Comparison of ENCODE assay signal across 8 cellular contexts in the genomic region with DNA sequence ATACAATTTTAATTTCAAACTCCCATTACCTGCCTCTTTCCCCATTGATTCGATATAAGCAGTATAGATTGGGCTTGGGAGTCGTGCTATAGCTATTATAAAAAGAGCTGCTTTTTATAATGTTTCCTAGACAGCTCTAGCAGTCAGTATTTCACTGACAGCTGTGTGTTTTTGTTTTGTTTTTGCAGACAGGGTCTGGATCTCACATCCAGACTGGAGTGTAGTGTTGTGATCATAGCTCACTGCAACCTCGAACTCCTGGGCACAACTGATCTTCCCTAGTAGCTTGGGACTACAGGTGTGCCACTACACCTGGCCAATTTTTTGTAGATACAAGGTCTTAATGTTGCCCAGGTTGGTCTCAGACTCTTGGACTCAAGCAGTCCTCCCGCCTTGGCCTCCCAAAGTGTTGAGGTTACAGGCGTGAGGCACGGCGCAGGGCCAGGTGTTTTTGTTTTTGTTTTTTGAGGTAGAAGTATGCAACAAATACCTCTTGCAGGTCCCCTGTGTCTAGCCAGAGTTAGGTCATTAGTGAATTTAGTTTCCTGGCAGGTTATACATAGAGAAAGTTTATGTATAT. TPM values are rescaled to one million over a fixed set of nuclear protein-coding genes. Genes with fewer than 3 reads are reported as not detected.
DNase-seq lines count a peak whose midpoint lies in the region; ATAC-seq, FAIRE-seq and TF ChIP-seq lines count a peak whose summit lies in the region.

No MANE protein-coding gene starts in this region.

- 39% methylated on average over 7 of the region's 7 CpGs for WGBS in suprapubic skin

- peaks cover 24% of the 10 kb centered on the region for H3K4me1 Mint-ChIP-seq in activated T-helper 2 cell treated with anti-CD3 and anti-CD28 coated beads, Interferon-gamma antibody, Interleukin-2, Interleukin-4, amounts not matched to agents 10 μg/mL and 5 μg/mL and 100 μg/mL, durations not matched to agents 14 hours and 24 hours and 36 hours (ENCODE audit: low read depth)

- TF ChIP-seq CTCF in keratinocyte (optimal IDR thresholded peaks at IDR 0.05 in 1 of 3, IDR thresholded peaks at IDR 0.05 in 1 of 3, conservative IDR thresholded peaks at IDR 0.05 in 1 of 3; ENCODE audit: extremely low read depth in 1 of 3, insufficient read depth in 2 of 3, low read length in 3 of 3) (no peak), suprapubic skin (IDR thresholded peaks at IDR 0.05) (no peak)

- no peak for TF ChIP-seq POLR2A in suprapubic skin (IDR thresholded peaks at IDR 0.05)

- H3K27me3 ChIP-seq in keratinocyte (ENCODE audit: control insufficient read depth, extremely low read depth, insufficient read depth, low read length) (no peaks in the 10 kb centered on the region), suprapubic skin (no peaks in the 10 kb centered on the region)

- no peaks in the 10 kb centered on the region for H3K9me3 Mint-ChIP-seq in activated T-helper 2 cell treated with anti-CD3 and anti-CD28 coated beads, Interferon-gamma antibody, Interleukin-2, Interleukin-4, amounts not matched to agents 10 μg/mL and 5 μg/mL and 100 μg/mL, durations not matched to agents 14 hours and 24 hours and 36 hours

- H3K27me3 Mint-ChIP-seq in activated T-helper 2 cell treated with anti-CD3 and anti-CD28 coated beads, Interferon-gamma antibody, Interleukin-2, Interleukin-4, amounts not matched to agents 10 μg/mL and 5 μg/mL and 100 μg/mL, durations not matched to agents 14 hours and 24 hours and 36 hours (ENCODE audit: low read depth): no peaks in the 10 kb centered on the region

- peak overlapping the region; percentile 98 for H3K27ac Mint-ChIP-seq in activated T-helper 2 cell treated with anti-CD3 and anti-CD28 coated beads, Interferon-gamma antibody, Interleukin-2, Interleukin-4, amounts not matched to agents 10 μg/mL and 5 μg/mL and 100 μg/mL, durations not matched to agents 14 hours and 24 hours and 36 hours

- intact Hi-C loops in activated T-helper 2 cell treated with anti-CD3 and anti-CD28 coated beads, Interferon-gamma antibody, Interleukin-2, Interleukin-4, amounts not matched to agents 10 μg/mL and 5 μg/mL and 100 μg/mL, durations not matched to agents 14 hours and 24 hours and 36 hours (cut with micrococcal nuclease): loop anchor here (5.0 to 10.0 kb wide), 5 partner anchors 33 to 781 kb away; a partner anchor contains a TSS

- H3K9ac ChIP-seq in keratinocyte (ENCODE audit: control insufficient read depth, extremely low read depth, insufficient read depth, low read length): peak overlapping the region; percentile 97

- peak overlapping the region; percentile 97 for H3K4me3 Mint-ChIP-seq in activated T-helper 2 cell treated with anti-CD3 and anti-CD28 coated beads, Interferon-gamma antibody, Interleukin-2, Interleukin-4, amounts not matched to agents 10 μg/mL and 5 μg/mL and 100 μg/mL, durations not matched to agents 14 hours and 24 hours and 36 hours (ENCODE audit: low read depth)

- peak overlapping the region; percentile 92 for H3K4me2 ChIP-seq in keratinocyte (ENCODE audit: control insufficient read depth, extremely low read depth, insufficient read depth, low read depth, low read length)

- dilution Hi-C loops in keratinocyte (cut with MboI; ENCODE audit: extremely low pct_ligation_motif_present, low sequenced_read_pairs): no loop called here

- H3K9me3 ChIP-seq in keratinocyte (ENCODE audit: control insufficient read depth, low read depth, low read length) (no peaks in the 10 kb centered on the region), suprapubic skin (no peaks in the 10 kb centered on the region)

- peaks cover 17% of the 10 kb centered on the region for H3K4me1 ChIP-seq in keratinocyte (ENCODE audit: control insufficient read depth, extremely low read depth, insufficient read depth, low read length)
- peaks cover 23% of the 10 kb centered on the region for H3K4me1 ChIP-seq in suprapubic skin

- no peak for ATAC-seq in GM21825 (IDR thresholded peaks at IDR 0.05; ENCODE audit: unreplicated experiment)

- no peak for TF ChIP-seq EP300 in suprapubic skin (IDR thresholded peaks at IDR 0.05)

- peaks cover 11% of the 10 kb centered on the region for H4K20me1 ChIP-seq in keratinocyte (ENCODE audit: control insufficient read depth, extremely low read depth, insufficient read depth, low read length)

- peak overlapping the region; percentile 63 for H3K27ac ChIP-seq in keratinocyte (ENCODE audit: control insufficient read depth, insufficient read depth, low read length)
- peak overlapping the region; percentile 89 for H3K27ac ChIP-seq in suprapubic skin

- peak; percentile 52 for DNase-seq in activated CD8-positive, alpha-beta memory T cell treated with anti-CD3 and anti-CD28 coated beads for 24 hours
- no peak for DNase-seq in activated CD8-positive, alpha-beta memory T cell treated with anti-CD3 and anti-CD28 coated beads, Interleukin-2, amount 50 U/mL, for 4 hours
- peak; percentile 9 for DNase-seq in activated T-helper 2 cell treated with anti-CD3 and anti-CD28 coated beads, Interferon-gamma antibody, Interleukin-2, Interleukin-4, amounts not matched to agents 10 μg/mL and 5 μg/mL and 100 μg/mL, durations not matched to agents 14 hours and 24 hours and 36 hours (ENCODE audit: low spot score)
- DNase-seq in keratinocyte (ENCODE audit: low read depth, low spot score) (no peak), suprapubic skin (ENCODE audit: low spot score in 2 of 2) (no peak), iPS-NIHi11 (ENCODE audit: low spot score) (no peak), SIG-M5 (lab: John Stamatoyannopoulos, UW) (no peak)

- no peak for FAIRE-seq in keratinocyte (lab: Jason Lieb, UNC)

- peak overlapping the region; percentile 66 to 98 (median 79) for H3K4me3 ChIP-seq in keratinocyte (ENCODE audit: control insufficient read depth in 2 of 3, extremely low read depth in 1 of 3, insufficient read depth in 2 of 3, low read depth in 1 of 3, low read length in 3 of 3)
- peak overlapping the region; percentile 95 for H3K4me3 ChIP-seq in suprapubic skin

- H3K36me3 ChIP-seq in keratinocyte (ENCODE audit: control insufficient read depth in 2 of 2, extremely low read depth in 1 of 2, insufficient read depth in 2 of 2, low read length in 2 of 2): peaks cover 0 to 6% of the 10 kb centered on the region in 2 experiments
- H3K36me3 ChIP-seq in suprapubic skin: no peaks in the 10 kb centered on the region

- peaks cover 58% of the 10 kb centered on the region for H3K79me2 ChIP-seq in keratinocyte (ENCODE audit: control insufficient read depth, insufficient read depth, low read length)

- H2AFZ ChIP-seq in keratinocyte (ENCODE audit: control insufficient read depth, low read length): no peak overlapping the region

- H3K9me1 ChIP-seq in keratinocyte (ENCODE audit: control insufficient read depth, extremely low read depth, insufficient read depth, low read length): no peaks in the 10 kb centered on the region

- peaks cover 22% of the 10 kb centered on the region for H3K36me3 Mint-ChIP-seq in activated T-helper 2 cell treated with anti-CD3 and anti-CD28 coated beads, Interferon-gamma antibody, Interleukin-2, Interleukin-4, amounts not matched to agents 10 μg/mL and 5 μg/mL and 100 μg/mL, durations not matched to agents 14 hours and 24 hours and 36 hours (ENCODE audit: low read depth)

RNA-seq across cellular contexts. Expression of a gene that starts 1.7 kb away (rescaled TPM):
- total RNA-seq in activated T-helper 2 cell treated with anti-CD3 and anti-CD28 coated beads, Interferon-gamma antibody, Interleukin-2, Interleukin-4, amounts not matched to agents 10 μg/mL and 5 μg/mL and 100 μg/mL, durations not matched to agents 14 hours and 24 hours and 36 hours: 253 and 265 TPM in 2 replicates
- polyA plus RNA-seq in keratinocyte: 19.9 to 61.7 TPM (median 60.1 TPM) in 3 replicates
- 39.9 TPM for polyA plus RNA-seq in keratinocyte (2011; ENCODE audit: low read depth)
- polyA plus RNA-seq in keratinocyte (2011; cell fraction: cytosol; rRNA removed): 23.0 and 23.6 TPM in 2 replicates
- polyA plus RNA-seq in keratinocyte (2011; cell fraction: nucleus; rRNA removed): 63.5 and 65.5 TPM in 2 replicates
- polyA plus RNA-seq in keratinocyte (2012; ENCODE audit: low replicate concordance): 19.2 and 64.9 TPM in 2 replicates
- polyA minus RNA-seq in keratinocyte: 17.4 to 32.0 TPM (median 19.8 TPM) in 3 replicates
- polyA minus RNA-seq in keratinocyte (2011; cell fraction: cytosol; rRNA and poly(A)+ RNA removed): 25.9 TPM
- 20.6 and 30.4 TPM in 2 replicates for polyA minus RNA-seq in keratinocyte (2011; cell fraction: nucleus; rRNA and poly(A)+ RNA removed)
- total RNA-seq in suprapubic skin: 10 to 100 TPM; 44.2 to 79.3 (median 55.9) TPM

RNA-seq across cellular contexts. Expression of a gene that starts 35.0 kb away (rescaled TPM):
- total RNA-seq in activated T-helper 2 cell treated with anti-CD3 and anti-CD28 coated beads, Interferon-gamma antibody, Interleukin-2, Interleukin-4, amounts not matched to agents 10 μg/mL and 5 μg/mL and 100 μg/mL, durations not matched to agents 14 hours and 24 hours and 36 hours: 191 and 210 TPM in 2 replicates
- polyA plus RNA-seq in keratinocyte: 104 to 109 TPM (median 107 TPM) in 3 replicates
- polyA plus RNA-seq in keratinocyte (2011; ENCODE audit: low read depth): 33.4 TPM
- 84.2 and 96.9 TPM in 2 replicates for polyA plus RNA-seq in keratinocyte (2011; cell fraction: cytosol; rRNA removed)
- polyA plus RNA-seq in keratinocyte (2011; cell fraction: nucleus; rRNA removed): 91.2 and 103 TPM in 2 replicates
- 48.4 and 102 TPM in 2 replicates for polyA plus RNA-seq in keratinocyte (2012; ENCODE audit: low replicate concordance)
- 96.7 to 108 TPM (median 98.9 TPM) in 3 replicates for polyA minus RNA-seq in keratinocyte
- 58.5 TPM for polyA minus RNA-seq in keratinocyte (2011; cell fraction: cytosol; rRNA and poly(A)+ RNA removed)
- 29.2 and 30.4 TPM in 2 replicates for polyA minus RNA-seq in keratinocyte (2011; cell fraction: nucleus; rRNA and poly(A)+ RNA removed)
- 10 to 100 TPM; 60.1 to 87.1 (median 82.8) TPM for total RNA-seq in suprapubic skin

RNA-seq across cellular contexts. Expression of a gene that starts 38.3 kb away (rescaled TPM):
- total RNA-seq in activated T-helper 2 cell treated with anti-CD3 and anti-CD28 coated beads, Interferon-gamma antibody, Interleukin-2, Interleukin-4, amounts not matched to agents 10 μg/mL and 5 μg/mL and 100 μg/mL, durations not matched to agents 14 hours and 24 hours and 36 hours: 2.5 and 2.8 TPM in 2 replicates
- 0.17 to 0.57 TPM (median 0.37 TPM) in 3 replicates for polyA plus RNA-seq in keratinocyte
- 1.4 TPM for polyA plus RNA-seq in keratinocyte (2011; ENCODE audit: low read depth)
- polyA plus RNA-seq in keratinocyte (2011; cell fraction: cytosol; rRNA removed): 0.05 and 0.06 TPM in 2 replicates
- polyA plus RNA-seq in keratinocyte (2011; cell fraction: nucleus; rRNA removed): 2.8 and 4.1 TPM in 2 replicates
- polyA plus RNA-seq in keratinocyte (2012; ENCODE audit: low replicate concordance): 0.36 and 1.1 TPM in 2 replicates
- 1.3 to 3.7 TPM (median 2.9 TPM) in 3 replicates for polyA minus RNA-seq in keratinocyte
- polyA minus RNA-seq in keratinocyte (2011; cell fraction: cytosol; rRNA and poly(A)+ RNA removed): not detected
- polyA minus RNA-seq in keratinocyte (2011; cell fraction: nucleus; rRNA and poly(A)+ RNA removed): 3.7 and 6.1 TPM in 2 replicates
- 1 to 10 TPM; 3.2 to 6.5 (median 4.0) TPM for total RNA-seq in suprapubic skin

Comparison
In these comparisons a context has a peak if more than half of its experiments do, and no peak if none do; other contexts are left out.
1. DNase-seq: peak in activated CD8-positive, alpha-beta memory T cell treated with anti-CD3 and anti-CD28 coated beads for 24 hours (single experiment) and activated T-helper 2 cell treated with anti-CD3 and anti-CD28 coated beads, Interferon-gamma antibody, Interleukin-2, Interleukin-4, amounts not matched to agents 10 μg/mL and 5 μg/mL and 100 μg/mL, durations not matched to agents 14 hours and 24 hours and 36 hours (single experiment); none in activated CD8-positive, alpha-beta memory T cell treated with anti-CD3 and anti-CD28 coated beads, Interleukin-2, amount 50 U/mL, for 4 hours (single experiment), keratinocyte (single experiment), suprapubic skin (0 of 2), iPS-NIHi11 (single experiment) and SIG-M5 (single experiment).